In genomic region chr10:60069311-60069710, GRCh38 we compare ENCODE assay signal across 25 cellular contexts.
"Had no signal": no experiment of that assay in that cellular context is flagged by ENCODE, and none has a peak within 500 bp of the region (broad histone marks: within the 10 kb centered on the region; RNA-seq: fewer than 3 reads in every experiment).

No MANE protein-coding gene starts in this region.

- H3K4me3 ChIP-seq: coronary artery, dorsolateral prefrontal cortex, esophagus muscularis mucosa, gastrocnemius medialis, heart right ventricle, left lung, lower lobe of right lung had no signal

- ATAC-seq: gastrocnemius medialis; heart right ventricle; left lung; left ventricle myocardium superior; lower lobe of right lung; naive thymus-derived CD4-positive, alpha-beta T cell; natural killer cell had no signal

- H3K36me3 ChIP-seq: left lung, lower lobe of right lung had no signal

- FAIRE-seq: colon, endothelial cell of umbilical vein, islet of Langerhans, keratinocyte had no signal

- H3K4me1 ChIP-seq: esophagus muscularis mucosa, gastrocnemius medialis, heart right ventricle, left lung, lower lobe of right lung had no signal

- H3K27me3 ChIP-seq: dorsolateral prefrontal cortex, esophagus muscularis mucosa, gastrocnemius medialis, heart right ventricle, left lung had no signal

- DNase-seq: dermis blood vessel endothelial cell; dorsolateral prefrontal cortex; effector CD4-positive, alpha-beta T cell; effector memory CD4-positive, alpha-beta T cell; foreskin fibroblast; foreskin melanocyte; gastrocnemius medialis; glutamatergic neuron; head of caudate nucleus; heart right ventricle; hippocampal formation; left cardiac atrium; left ventricle myocardium superior; lower lobe of right lung; mesenchymal stem cell; midbrain; naive thymus-derived CD4-positive, alpha-beta T cell; natural killer cell had no signal

- H3K9me3 ChIP-seq: esophagus muscularis mucosa, gastrocnemius medialis, heart right ventricle, left lung, lower lobe of right lung had no signal

- H3K27ac ChIP-seq: coronary artery, esophagus muscularis mucosa, gastrocnemius medialis, heart right ventricle, left lung, lower lobe of right lung had no signal
